ENCODE assay signal across 2 cellular contexts in genomic region chr6:170490259-170490658, GRCh38.
TF ChIP-seq lines count a peak whose summit lies in the region.

No MANE protein-coding gene starts in this region.

TF ChIP-seq in HepG2, 621 proteins besides CTCF, POLR2A, EP300 and RAD21 (continued from another document):
- TF ChIP-seq ZNF318 (CRISPR knock-in tag; IDR thresholded peaks at IDR 0.05) (no peak), PRPF4 (IDR thresholded peaks at IDR 0.05; ENCODE audit: low read depth, low read length, poor library complexity, severe bottlenecking) (no peak)
TF ChIP-seq in HepG2: peak in this region for 1.

TF ChIP-seq in GM12878, 131 proteins besides CTCF, POLR2A, EP300 and RAD21 (continued from another document):
- no peak for TF ChIP-seq REST (IDR thresholded peaks at IDR 0.05; ENCODE audit: low read depth, low read length)
- TF ChIP-seq ZBTB40 (IDR thresholded peaks at IDR 0.05; ENCODE audit: borderline replicate concordance), result no peak
- TF ChIP-seq CBFB (IDR thresholded peaks at IDR 0.05; ENCODE audit: low read depth), result no peak
- no peak for TF ChIP-seq KLF5 (IDR thresholded peaks at IDR 0.05; ENCODE audit: partially characterized antibody)
